18 cellular contexts compared by ENCODE assay signal in the genomic region with DNA sequence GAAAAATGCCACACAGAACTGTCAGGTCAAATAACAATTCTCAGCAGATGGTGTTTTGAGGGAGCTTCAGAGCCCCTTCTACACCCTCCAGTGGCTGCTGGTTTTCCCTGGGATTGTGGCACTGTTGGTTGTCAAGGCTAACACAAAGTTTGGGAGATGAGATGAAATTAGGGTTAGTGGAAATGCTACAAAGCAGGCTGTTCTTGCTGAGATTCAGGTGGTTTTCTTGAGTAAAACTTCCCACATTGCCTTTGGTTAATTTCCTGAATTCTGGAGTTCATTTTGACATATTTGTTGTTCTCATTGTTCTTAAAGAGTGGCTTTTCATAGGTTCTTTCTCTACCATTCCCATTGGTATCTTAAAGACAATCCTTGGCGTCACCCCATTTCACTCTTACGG.
"Had no signal": no experiment of that assay in that cellular context is flagged by ENCODE, and none has a peak within 500 bp of the region (broad histone marks: within the 10 kb centered on the region; RNA-seq: fewer than 3 reads in every experiment).

No MANE protein-coding gene starts in this region.

- H3K27ac Mint-ChIP-seq: activated naive CD8-positive, alpha-beta T cell treated with anti-CD3 and anti-CD28 coated beads, Interleukin-2, amount 50 U/mL, for 24 hours; natural killer cell had no signal

- H3K27ac ChIP-seq: brain microvascular endothelial cell, coronary artery, ovary, psoas muscle, suprapubic skin, transverse colon, uterus had no signal

- H3K4me1 Mint-ChIP-seq: activated naive CD8-positive, alpha-beta T cell treated with anti-CD3 and anti-CD28 coated beads, Interleukin-2, amount 50 U/mL, for 24 hours; natural killer cell had no signal

- H3K4me1 ChIP-seq: psoas muscle, suprapubic skin, transverse colon, uterus had no signal

- ATAC-seq: activated naive CD8-positive, alpha-beta T cell treated with anti-CD3 and anti-CD28 coated beads, Interleukin-2, amount 50 U/mL, for 24 hours; activated T-cell treated with anti-CD3 and anti-CD28 coated beads, Interleukin-2, amount 50 U/mL, for 72 hours; natural killer cell; psoas muscle; right cardiac atrium; stimulated activated naive CD8-positive, alpha-beta T cell treated with anti-CD3 and anti-CD28 coated beads, Interleukin-15, amount 100 ng/mL, for 72 hours had no signal

- H3K36me3 ChIP-seq: ovary, uterus had no signal

- H3K4me3 Mint-ChIP-seq: activated naive CD8-positive, alpha-beta T cell treated with anti-CD3 and anti-CD28 coated beads, Interleukin-2, amount 50 U/mL, for 24 hours; activated T-cell treated with anti-CD3 and anti-CD28 coated beads, Interleukin-2, amount 50 U/mL, for 72 hours; natural killer cell; stimulated activated naive CD8-positive, alpha-beta T cell treated with anti-CD3 and anti-CD28 coated beads, Interleukin-15, amount 100 ng/mL, for 72 hours had no signal

- H3K27me3 Mint-ChIP-seq: activated naive CD8-positive, alpha-beta T cell treated with anti-CD3 and anti-CD28 coated beads, Interleukin-2, amount 50 U/mL, for 24 hours; stimulated activated naive CD8-positive, alpha-beta T cell treated with anti-CD3 and anti-CD28 coated beads, Interleukin-15, amount 100 ng/mL, for 72 hours had no signal

- H3K27me3 ChIP-seq: brain microvascular endothelial cell, ovary, suprapubic skin, transverse colon, uterus had no signal

- DNase-seq: activated gamma-delta T cell; activated naive CD8-positive, alpha-beta T cell treated with anti-CD3 and anti-CD28 coated beads, Interleukin-2, amount 50 U/mL, for 24 hours; activated T-cell treated with anti-CD3 and anti-CD28 coated beads, Interleukin-2, amount 50 U/mL, for 72 hours; anterior cingulate cortex; brain microvascular endothelial cell; mesenchymal stem cell; natural killer cell; ovary; psoas muscle; right cardiac atrium; stimulated activated CD4-positive, alpha-beta T cell treated with anti-CD3 and anti-CD28 coated beads, Interleukin-15, amount 100 ng/mL, for 24 hours; stimulated activated CD4-positive, alpha-beta T cell treated with anti-CD3 and anti-CD28 coated beads, Interleukin-2, amount 100 ng/mL, for 48 hours; stimulated activated naive CD8-positive, alpha-beta T cell treated with anti-CD3 and anti-CD28 coated beads, Interleukin-15, amount 100 ng/mL, for 72 hours; transverse colon; uterus had no signal

- H3K4me3 ChIP-seq: coronary artery, ovary, psoas muscle, skin epidermis, suprapubic skin, transverse colon, uterus had no signal
